In genomic region chr11:33044281-33044680, GRCh38 we compare ENCODE assay signal across 1 cellular context.
TF ChIP-seq lines count a peak whose summit lies in the region.

No MANE protein-coding gene starts in this region.

TF ChIP-seq in IMR-90, 13 proteins besides CTCF, POLR2A, EP300 and RAD21 (continued from another document):
- TF ChIP-seq USF2 (IDR thresholded peaks at IDR 0.05; ENCODE audit: low read depth, low read length) (no peak), NFE2L2 (IDR thresholded peaks at IDR 0.05; ENCODE audit: low read depth, low read length) (no peak), FOS (IDR thresholded peaks at IDR 0.05; ENCODE audit: low read depth, low read length) (no peak), RFX5 (IDR thresholded peaks at IDR 0.05; ENCODE audit: low read depth, low read length) (no peak), MAZ (IDR thresholded peaks at IDR 0.05; ENCODE audit: borderline replicate concordance, low read depth, low read length) (no peak), SMC3 (IDR thresholded peaks at IDR 0.05; ENCODE audit: low read depth, low read length) (no peak), ELK1 (IDR thresholded peaks at IDR 0.05; ENCODE audit: borderline replicate concordance, low read depth, low read length) (no peak), BHLHE40 (IDR thresholded peaks at IDR 0.05; ENCODE audit: low read depth, low read length) (no peak), CEBPB (IDR thresholded peaks at IDR 0.05; ENCODE audit: low read depth, low read length) (no peak)
